In the genomic region with DNA sequence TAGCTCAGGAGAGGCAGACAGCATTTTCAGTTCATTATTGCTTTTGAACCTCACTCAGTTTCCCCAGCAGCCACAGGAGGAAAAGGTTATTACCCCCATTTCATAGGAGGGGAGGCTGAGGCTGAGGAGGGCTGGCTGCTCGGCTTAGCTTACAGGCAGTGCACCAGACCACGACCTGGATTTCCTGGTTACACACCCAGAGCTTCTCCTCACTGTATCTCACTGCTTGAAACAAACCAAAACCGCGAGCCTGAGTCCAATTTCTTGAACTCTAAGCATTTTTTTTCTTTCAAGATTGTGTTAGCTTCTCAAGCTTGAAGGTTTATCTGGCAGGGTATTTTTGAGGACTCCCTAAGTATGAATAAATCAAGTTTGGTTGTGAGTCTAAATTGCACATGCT, we compare ENCODE assay signal across 2 cellular contexts.
A peak's percentile ranks its signal among the peaks of the same experiment; 100 is the strongest.
TF ChIP-seq lines count a peak whose summit lies in the region.

No MANE protein-coding gene starts in this region.

TF ChIP-seq in GM12878, 131 proteins besides CTCF, POLR2A, EP300 and RAD21 (continued from another document):
- TF ChIP-seq, protein P1, sequence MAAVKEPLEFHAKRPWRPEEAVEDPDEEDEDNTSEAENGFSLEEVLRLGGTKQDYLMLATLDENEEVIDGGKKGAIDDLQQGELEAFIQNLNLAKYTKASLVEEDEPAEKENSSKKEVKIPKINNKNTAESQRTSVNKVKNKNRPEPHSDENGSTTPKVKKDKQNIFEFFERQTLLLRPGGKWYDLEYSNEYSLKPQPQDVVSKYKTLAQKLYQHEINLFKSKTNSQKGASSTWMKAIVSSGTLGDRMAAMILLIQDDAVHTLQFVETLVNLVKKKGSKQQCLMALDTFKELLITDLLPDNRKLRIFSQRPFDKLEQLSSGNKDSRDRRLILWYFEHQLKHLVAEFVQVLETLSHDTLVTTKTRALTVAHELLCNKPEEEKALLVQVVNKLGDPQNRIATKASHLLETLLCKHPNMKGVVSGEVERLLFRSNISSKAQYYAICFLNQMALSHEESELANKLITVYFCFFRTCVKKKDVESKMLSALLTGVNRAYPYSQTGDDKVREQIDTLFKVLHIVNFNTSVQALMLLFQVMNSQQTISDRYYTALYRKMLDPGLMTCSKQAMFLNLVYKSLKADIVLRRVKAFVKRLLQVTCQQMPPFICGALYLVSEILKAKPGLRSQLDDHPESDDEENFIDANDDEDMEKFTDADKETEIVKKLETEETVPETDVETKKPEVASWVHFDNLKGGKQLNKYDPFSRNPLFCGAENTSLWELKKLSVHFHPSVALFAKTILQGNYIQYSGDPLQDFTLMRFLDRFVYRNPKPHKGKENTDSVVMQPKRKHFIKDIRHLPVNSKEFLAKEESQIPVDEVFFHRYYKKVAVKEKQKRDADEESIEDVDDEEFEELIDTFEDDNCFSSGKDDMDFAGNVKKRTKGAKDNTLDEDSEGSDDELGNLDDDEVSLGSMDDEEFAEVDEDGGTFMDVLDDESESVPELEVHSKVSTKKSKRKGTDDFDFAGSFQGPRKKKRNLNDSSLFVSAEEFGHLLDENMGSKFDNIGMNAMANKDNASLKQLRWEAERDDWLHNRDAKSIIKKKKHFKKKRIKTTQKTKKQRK (IDR thresholded peaks at IDR 0.05; ENCODE audit: low read depth, low read length), result no peak
- 0 out of 2 replicates have a peak, but pooled peaks have one; percentile 39 for TF ChIP-seq NBN (IDR thresholded peaks at IDR 0.05)

TF ChIP-seq in SK-N-SH treated with all-trans-retinoic acid at 6 μM for 48 hours, 23 proteins besides CTCF, POLR2A, EP300 and RAD21 (continued from another document):
- TF ChIP-seq, protein P2, sequence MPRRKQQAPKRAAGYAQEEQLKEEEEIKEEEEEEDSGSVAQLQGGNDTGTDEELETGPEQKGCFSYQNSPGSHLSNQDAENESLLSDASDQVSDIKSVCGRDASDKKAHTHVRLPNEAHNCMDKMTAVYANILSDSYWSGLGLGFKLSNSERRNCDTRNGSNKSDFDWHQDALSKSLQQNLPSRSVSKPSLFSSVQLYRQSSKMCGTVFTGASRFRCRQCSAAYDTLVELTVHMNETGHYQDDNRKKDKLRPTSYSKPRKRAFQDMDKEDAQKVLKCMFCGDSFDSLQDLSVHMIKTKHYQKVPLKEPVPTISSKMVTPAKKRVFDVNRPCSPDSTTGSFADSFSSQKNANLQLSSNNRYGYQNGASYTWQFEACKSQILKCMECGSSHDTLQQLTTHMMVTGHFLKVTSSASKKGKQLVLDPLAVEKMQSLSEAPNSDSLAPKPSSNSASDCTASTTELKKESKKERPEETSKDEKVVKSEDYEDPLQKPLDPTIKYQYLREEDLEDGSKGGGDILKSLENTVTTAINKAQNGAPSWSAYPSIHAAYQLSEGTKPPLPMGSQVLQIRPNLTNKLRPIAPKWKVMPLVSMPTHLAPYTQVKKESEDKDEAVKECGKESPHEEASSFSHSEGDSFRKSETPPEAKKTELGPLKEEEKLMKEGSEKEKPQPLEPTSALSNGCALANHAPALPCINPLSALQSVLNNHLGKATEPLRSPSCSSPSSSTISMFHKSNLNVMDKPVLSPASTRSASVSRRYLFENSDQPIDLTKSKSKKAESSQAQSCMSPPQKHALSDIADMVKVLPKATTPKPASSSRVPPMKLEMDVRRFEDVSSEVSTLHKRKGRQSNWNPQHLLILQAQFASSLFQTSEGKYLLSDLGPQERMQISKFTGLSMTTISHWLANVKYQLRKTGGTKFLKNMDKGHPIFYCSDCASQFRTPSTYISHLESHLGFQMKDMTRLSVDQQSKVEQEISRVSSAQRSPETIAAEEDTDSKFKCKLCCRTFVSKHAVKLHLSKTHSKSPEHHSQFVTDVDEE (CRISPR knock-in tag; IDR thresholded peaks at IDR 0.05), result no peak
